ENCODE assay signal across 11 cellular contexts in genomic region chr22:30224161-30224857, GRCh38. TPM values are rescaled to one million over a fixed set of nuclear protein-coding genes. Genes with fewer than 3 reads are reported as not detected.
DNase-seq lines count a peak whose midpoint lies in the region; ATAC-seq and TF ChIP-seq lines count a peak whose summit lies in the region.
"Had no signal": no experiment of that assay in that cellular context is flagged by ENCODE, and none has a peak within 500 bp of the region (broad histone marks: within the 10 kb centered on the region; RNA-seq: fewer than 3 reads in every experiment).

No MANE protein-coding gene starts in this region.

- 49% methylated on average over 11 of the region's 11 CpGs for WGBS in SK-N-SH (ENCODE audit: low lambda C conversion rate)

- in situ Hi-C loops in astrocyte of the spinal cord (cut with HindIII; ENCODE audit: low sequenced_read_pairs), result no loop called here

- H3K27ac ChIP-seq in SK-N-SH (ENCODE audit: low read depth in 2 of 2, low read length in 1 of 2) (no peak overlapping the region), osteoblast (ENCODE audit: low read depth, low read length) (peak overlapping the region; percentile 32), lower lobe of right lung (no peak overlapping the region)
- H3K27ac ChIP-seq: upper lobe of right lung had no signal

- H3F3A ChIP-seq in SK-N-SH (replicated peaks; ENCODE audit: insufficient read depth), result no peaks in the 10 kb centered on the region

- intact Hi-C loops in lower lobe of right lung (cut with DNase I), result no loop called here

- H3K4me1 ChIP-seq in SK-N-SH (ENCODE audit: control insufficient read depth in 1 of 2, insufficient read depth in 2 of 2, low read depth in 1 of 2, low read length in 1 of 2) (no peaks in the 10 kb centered on the region; a peak in 1 of 4 replicates), osteoblast (ENCODE audit: insufficient read depth, low read length) (peaks cover 18% of the 10 kb centered on the region), lower lobe of right lung (peaks cover 9% of the 10 kb centered on the region)
- H3K4me1 ChIP-seq: upper lobe of right lung had no signal

- POLR2A ChIA-PET in SK-N-SH (lab: Yijun Ruan, JAX), result no interaction called here

- H3K9ac ChIP-seq in SK-N-SH, result no peak overlapping the region

- H3K79me2 ChIP-seq in SK-N-SH (ENCODE audit: insufficient read depth), result no peaks in the 10 kb centered on the region
- H3K79me2 ChIP-seq in osteoblast (ENCODE audit: insufficient read depth, low read length), result no peaks in the 10 kb centered on the region

- DNase-seq in SK-N-SH, result no peak
- DNase-seq in MG63, result peak; percentile 44
- DNase-seq in astrocyte of the spinal cord (ENCODE audit: low read depth, low spot score), result peak; percentile 43
- peak; percentile 85 for DNase-seq in osteoblast (ENCODE audit: insufficient read length, low spot score, missing footprints)
- DNase-seq in stimulated activated CD4-positive, alpha-beta T cell treated with anti-CD3 and anti-CD28 coated beads, Interleukin-2, amount 100 ng/mL, for 48 hours, result no peak
- no peak for DNase-seq in lower lobe of right lung
- DNase-seq: activated T-cell treated with anti-CD3 and anti-CD28 coated beads, Interleukin-2, amount 50 U/mL, for 24 hours; upper lobe of right lung had no signal

- no peak overlapping the region for H3K4me3 ChIP-seq in SK-N-SH (ENCODE audit: low read depth in 2 of 2, low read length in 1 of 2)
- H3K4me3 ChIP-seq in MG63, result no peak overlapping the region
- no peak overlapping the region for H3K4me3 ChIP-seq in astrocyte of the spinal cord (ENCODE audit: low read depth, low read length)
- no peak overlapping the region for H3K4me3 ChIP-seq in osteoblast (ENCODE audit: insufficient read depth, low read length)
- no peak overlapping the region for H3K4me3 ChIP-seq in lower lobe of right lung
- H3K4me3 ChIP-seq: upper lobe of right lung had no signal

- no peak for TF ChIP-seq RAD21 in SK-N-SH (IDR thresholded peaks at IDR 0.05; ENCODE audit: low read length)

- H3K27me3 ChIP-seq in SK-N-SH (ENCODE audit: insufficient read depth) (no peaks in the 10 kb centered on the region), MG63 (no peaks in the 10 kb centered on the region), osteoblast (ENCODE audit: insufficient read depth, low read length) (no peaks in the 10 kb centered on the region), lower lobe of right lung (ENCODE audit: low read depth) (peaks cover 5% of the 10 kb centered on the region)
- H3K27me3 ChIP-seq: upper lobe of right lung had no signal

- no peak for TF ChIP-seq CTCF in SK-N-SH (IDR thresholded peaks at IDR 0.05)
- TF ChIP-seq CTCF in astrocyte of the spinal cord (IDR thresholded peaks at IDR 0.05; ENCODE audit: low read depth, low read length), result peak; percentile 9
- no peak for TF ChIP-seq CTCF in osteoblast (IDR thresholded peaks at IDR 0.05; ENCODE audit: extremely low read depth, low read depth, low read length)
- no peak for TF ChIP-seq CTCF in lower lobe of right lung (IDR thresholded peaks at IDR 0.05)

- no peak for TF ChIP-seq EP300 in SK-N-SH (IDR thresholded peaks at IDR 0.05; ENCODE audit: borderline replicate concordance in 1 of 2, low read depth in 1 of 2, low read length in 1 of 2)

- H3K4me2 ChIP-seq in SK-N-SH, result no peak overlapping the region
- no peak overlapping the region for H3K4me2 ChIP-seq in osteoblast (ENCODE audit: insufficient read depth, low read length)

- H2AFZ ChIP-seq in SK-N-SH (ENCODE audit: low read depth), result no peak overlapping the region
- peak overlapping the region; percentile 6 for H2AFZ ChIP-seq in osteoblast (ENCODE audit: low read length)

- H4K20me1 ChIP-seq in SK-N-SH (ENCODE audit: insufficient read depth), result no peaks in the 10 kb centered on the region
- H4K20me1 ChIP-seq in osteoblast (ENCODE audit: insufficient read depth, low read length), result no peaks in the 10 kb centered on the region

- H3K36me3 ChIP-seq in SK-N-SH (replicated peaks in 1 of 2; ENCODE audit: control insufficient read depth in 1 of 2, insufficient read depth in 2 of 2, low read length in 1 of 2) (no peaks in the 10 kb centered on the region), MG63 (no peaks in the 10 kb centered on the region), osteoblast (ENCODE audit: insufficient read depth, low read length) (no peaks in the 10 kb centered on the region), lower lobe of right lung (no peaks in the 10 kb centered on the region)
- H3K36me3 ChIP-seq: upper lobe of right lung had no signal

- ATAC-seq in SK-N-SH treated with all-trans-retinoic acid at 6 μM for 48 hours (peak; percentile 54), esophagus mucosa (no peak), lower lobe of right lung (no peak)
- ATAC-seq: upper lobe of right lung had no signal

- no peaks in the 10 kb centered on the region for H3K9me2 ChIP-seq in SK-N-SH

- CTCF ChIA-PET in SK-N-SH (lab: Yijun Ruan, JAX), result interaction anchor here (1.0 to 1.3 kb wide), 3 partner anchors 14 to 163 kb away, joined by 3 to 9 read pairs (median 4); no protein-coding TSS in a partner anchor

- no peaks in the 10 kb centered on the region for H3K9me3 ChIP-seq in SK-N-SH
- H3K9me3 ChIP-seq in MG63, result no peaks in the 10 kb centered on the region
- H3K9me3 ChIP-seq in osteoblast (ENCODE audit: low read depth, low read length), result no peaks in the 10 kb centered on the region
- H3K9me3 ChIP-seq in lower lobe of right lung, result no peaks in the 10 kb centered on the region
- H3K9me3 ChIP-seq: upper lobe of right lung had no signal

TF ChIP-seq in SK-N-SH treated with all-trans-retinoic acid at 6 μM for 48 hours, 23 proteins besides CTCF, POLR2A, EP300 and RAD21 (continues in another document):
- TF ChIP-seq CREB5 (CRISPR knock-in tag; IDR thresholded peaks at IDR 0.05; ENCODE audit: low read depth) (no peak), CSRNP3 (CRISPR knock-in tag; IDR thresholded peaks at IDR 0.05) (no peak), ZFP30 (CRISPR knock-in tag; IDR thresholded peaks at IDR 0.05) (no peak)

TF ChIP-seq in SK-N-SH, 30 proteins besides CTCF, POLR2A, EP300 and RAD21:
- TF ChIP-seq TCF12 (IDR thresholded peaks at IDR 0.05) (no peak), RCOR1 (IDR thresholded peaks at IDR 0.05; ENCODE audit: low read length) (no peak), FOXJ3 (CRISPR knock-in tag; IDR thresholded peaks at IDR 0.05) (no peak), NRF1 (IDR thresholded peaks at IDR 0.05; ENCODE audit: low read depth, low read length) (no peak), MAX (IDR thresholded peaks at IDR 0.05; ENCODE audit: low read depth) (no peak), GATA2 (CRISPR knock-in tag; IDR thresholded peaks at IDR 0.05) (no peak), GABPA (IDR thresholded peaks at IDR 0.05; ENCODE audit: low read depth) (no peak), IRF3 (IDR thresholded peaks at IDR 0.05; ENCODE audit: low read depth, low read length) (no peak), ELF1 (IDR thresholded peaks at IDR 0.05) (no peak)

RNA-seq across cellular contexts. Expression of gene LIF, which starts 22.2 kb away (rescaled TPM):
- 24.6 and 36.5 TPM in 2 replicates for polyA plus RNA-seq in SK-N-SH (2012; rRNA removed)
- polyA plus RNA-seq in SK-N-SH (2012; cell fraction: cytosol; rRNA removed), result 3.6 and 4.4 TPM in 2 replicates
- polyA plus RNA-seq in SK-N-SH (2012; cell fraction: nucleus; rRNA removed), result 95.4 and 196 TPM in 2 replicates
- 11.1 and 13.0 TPM in 2 replicates for total RNA-seq in MG63 (2014; rRNA removed; shearing (Covaris generic); ENCODE audit: low replicate concordance)
- total RNA-seq in osteoblast (3.2 and 3.3 TPM in 2 replicates), esophagus mucosa (0.24 TPM), lower lobe of right lung (3.1 TPM)

RNA-seq across cellular contexts. Expression of gene OSM, which starts 42.3 kb away (rescaled TPM):
- polyA plus RNA-seq in SK-N-SH (2012; rRNA removed), result not detected in 2 replicates
- polyA plus RNA-seq in SK-N-SH (2012; cell fraction: cytosol; rRNA removed), result not detected in 2 replicates
- polyA plus RNA-seq in SK-N-SH (2012; cell fraction: nucleus; rRNA removed), result 0.02 and 0.12 TPM in 2 replicates
- total RNA-seq in MG63 (2014; rRNA removed; shearing (Covaris generic); ENCODE audit: low replicate concordance), result not detected in 2 replicates
- not detected in 2 replicates for total RNA-seq in osteoblast
- total RNA-seq in esophagus mucosa, result 0.28 TPM
- total RNA-seq in lower lobe of right lung, result 1.1 TPM
- total RNA-seq: SK-MEL-5 had no signal

Comparison
In these comparisons a context has a peak if more than half of its experiments do, and no peak if none do; other contexts are left out.
1. DNase-seq: peak in MG63 (single experiment), astrocyte of the spinal cord (single experiment) and osteoblast (single experiment); none in SK-N-SH (single experiment), stimulated activated CD4-positive, alpha-beta T cell treated with anti-CD3 and anti-CD28 coated beads, Interleukin-2, amount 100 ng/mL, for 48 hours (0 of 2) and lower lobe of right lung (single experiment).